ENCODE assay signal across 1 cellular context in the genomic region with DNA sequence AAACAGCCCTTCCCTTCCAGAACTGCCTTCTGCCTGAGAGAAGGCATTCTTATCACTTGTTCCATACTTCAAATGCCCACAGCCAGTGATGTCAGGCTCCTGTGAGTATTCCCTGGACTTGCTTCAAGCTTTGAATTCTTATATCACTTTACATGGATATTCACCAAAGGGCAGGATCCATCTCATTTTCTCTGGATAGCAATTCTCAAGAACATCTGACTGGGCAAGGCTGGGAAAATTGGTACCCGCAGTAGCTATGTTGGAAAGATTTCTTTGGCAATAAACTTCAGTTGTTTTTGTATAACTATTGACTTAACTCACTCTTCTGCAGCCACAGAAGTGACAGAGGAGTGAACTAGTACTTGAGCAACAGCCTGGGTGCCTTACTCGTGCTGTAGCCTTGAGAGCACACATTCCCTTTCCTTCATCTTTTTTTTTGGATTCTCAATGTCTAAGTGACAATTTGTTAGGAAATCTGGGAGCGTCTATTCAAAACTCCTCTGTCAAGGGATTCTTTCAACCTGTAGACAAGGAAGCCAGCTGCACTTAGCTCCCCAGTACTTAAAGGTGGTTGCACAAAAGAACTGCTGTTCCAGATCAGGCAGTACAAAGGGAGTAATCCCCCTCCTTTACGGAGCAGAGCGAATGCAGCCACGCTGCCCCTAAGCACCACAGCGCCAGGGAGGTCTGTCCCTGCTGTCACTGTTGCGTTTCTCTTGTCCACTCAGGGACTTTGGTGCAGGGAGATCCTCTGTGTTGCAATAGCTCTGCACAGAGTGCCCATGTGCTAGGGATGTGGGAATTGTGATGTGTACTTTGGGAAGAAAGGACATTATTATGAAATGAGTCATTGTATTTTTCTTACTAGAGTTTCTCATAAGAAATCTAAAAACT.
TF ChIP-seq lines count a peak whose summit lies in the region.

No MANE protein-coding gene starts in this region.

TF ChIP-seq in HepG2, 621 proteins besides CTCF, POLR2A, EP300 and RAD21 (continued from another document and continues in another):
- TF ChIP-seq E2F5 (CRISPR knock-in tag; conservative IDR thresholded peaks at IDR 0.05) (no peak), ZNF207 (IDR thresholded peaks at IDR 0.05; ENCODE audit: borderline replicate concordance) (no peak), STAT5B (CRISPR knock-in tag; IDR thresholded peaks at IDR 0.05) (no peak), PHF8 (CRISPR knock-in tag; IDR thresholded peaks at IDR 0.05) (no peak), ASH2L (IDR thresholded peaks at IDR 0.05; ENCODE audit: insufficient read length, low read depth, low read length) (peak; percentile 90), ZNF576 (CRISPR knock-in tag; IDR thresholded peaks at IDR 0.05) (no peak), ZNF557 (CRISPR knock-in tag; IDR thresholded peaks at IDR 0.05) (0 out of 2 replicates have a peak, but pooled peaks have one; percentile 40), CBX2 (IDR thresholded peaks at IDR 0.05; ENCODE audit: low read depth, low read length) (no peak), CBX2 (CRISPR knock-in tag; IDR thresholded peaks at IDR 0.05; ENCODE audit: low read depth) (no peak), ZNF891 (CRISPR knock-in tag; IDR thresholded peaks at IDR 0.05) (no peak), SKI (IDR thresholded peaks at IDR 0.05; ENCODE audit: partially characterized antibody) (peak; percentile 63), NFATC3 (CRISPR knock-in tag; IDR thresholded peaks at IDR 0.05) (no peak), BHLHE40 (IDR thresholded peaks at IDR 0.05; ENCODE audit: low read length) (peak; percentile 76), PCBP2 (optimal IDR thresholded peaks at IDR 0.05; ENCODE audit: low read depth, low read length, poor library complexity, severe bottlenecking) (no peak), ISL2 (CRISPR knock-in tag; IDR thresholded peaks at IDR 0.05) (peak; percentile 87), FOXO1 (CRISPR knock-in tag; IDR thresholded peaks at IDR 0.05) (peak; percentile 93; the same call in 1 of the 2 replicates), ZNF431 (CRISPR knock-in tag; IDR thresholded peaks at IDR 0.05; ENCODE audit: borderline replicate concordance, low read depth) (no peak), ZFYVE20 (CRISPR knock-in tag; IDR thresholded peaks at IDR 0.05; ENCODE audit: borderline replicate concordance, low read depth) (no peak), ZNF383 (CRISPR knock-in tag; IDR thresholded peaks at IDR 0.05; ENCODE audit: borderline replicate concordance) (no peak), TAF15 (IDR thresholded peaks at IDR 0.05; ENCODE audit: low read depth, low read length, poor library complexity, severe bottlenecking) (no peak), PHF21A (CRISPR knock-in tag; IDR thresholded peaks at IDR 0.05) (peak; percentile 91), ZNF101 (CRISPR knock-in tag; IDR thresholded peaks at IDR 0.05; ENCODE audit: borderline replicate concordance, low read depth) (no peak), ZNF768 (CRISPR knock-in tag; IDR thresholded peaks at IDR 0.05) (0 out of 2 replicates have a peak, but pooled peaks have one; percentile 57), IRF1 (CRISPR knock-in tag; IDR thresholded peaks at IDR 0.05; ENCODE audit: low read depth) (peak; percentile 69; the same call in 1 of the 2 replicates), ZNF367 (CRISPR knock-in tag; IDR thresholded peaks at IDR 0.05; ENCODE audit: borderline replicate concordance) (no peak), ZNF574 (CRISPR knock-in tag; IDR thresholded peaks at IDR 0.05) (peak; percentile 86), PAX8 (CRISPR knock-in tag; IDR thresholded peaks at IDR 0.05; ENCODE audit: borderline replicate concordance) (no peak; the same call in 1 of the 2 replicates), ARID2 (CRISPR knock-in tag; IDR thresholded peaks at IDR 0.05; ENCODE audit: borderline replicate concordance) (peak; percentile 92; the same call in 1 of the 2 replicates), ZNF775 (CRISPR knock-in tag; IDR thresholded peaks at IDR 0.05; ENCODE audit: borderline replicate concordance) (no peak), MAFK (conservative IDR thresholded peaks at IDR 0.05 in 1 of 2, IDR thresholded peaks at IDR 0.05 in 1 of 2; ENCODE audit: low read length in 2 of 2) (peak in 1 of 2 experiments; percentile 50; a peak in 3 of 4 replicates), ZKSCAN5 (CRISPR knock-in tag; IDR thresholded peaks at IDR 0.05) (no peak), ZNF619 (CRISPR knock-in tag; IDR thresholded peaks at IDR 0.05) (0 out of 2 replicates have a peak, but pooled peaks have one; percentile 49), MIER2 (CRISPR knock-in tag; IDR thresholded peaks at IDR 0.05) (peak; percentile 85), ZNF121 (CRISPR knock-in tag; IDR thresholded peaks at IDR 0.05) (no peak), SRSF4 (IDR thresholded peaks at IDR 0.05; ENCODE audit: low read depth, low read length, poor library complexity, severe bottlenecking) (no peak), BRCA1 (CRISPR knock-in tag; IDR thresholded peaks at IDR 0.05) (0 out of 2 replicates have a peak, but pooled peaks have one; percentile 48)
- TF ChIP-seq, protein P1, sequence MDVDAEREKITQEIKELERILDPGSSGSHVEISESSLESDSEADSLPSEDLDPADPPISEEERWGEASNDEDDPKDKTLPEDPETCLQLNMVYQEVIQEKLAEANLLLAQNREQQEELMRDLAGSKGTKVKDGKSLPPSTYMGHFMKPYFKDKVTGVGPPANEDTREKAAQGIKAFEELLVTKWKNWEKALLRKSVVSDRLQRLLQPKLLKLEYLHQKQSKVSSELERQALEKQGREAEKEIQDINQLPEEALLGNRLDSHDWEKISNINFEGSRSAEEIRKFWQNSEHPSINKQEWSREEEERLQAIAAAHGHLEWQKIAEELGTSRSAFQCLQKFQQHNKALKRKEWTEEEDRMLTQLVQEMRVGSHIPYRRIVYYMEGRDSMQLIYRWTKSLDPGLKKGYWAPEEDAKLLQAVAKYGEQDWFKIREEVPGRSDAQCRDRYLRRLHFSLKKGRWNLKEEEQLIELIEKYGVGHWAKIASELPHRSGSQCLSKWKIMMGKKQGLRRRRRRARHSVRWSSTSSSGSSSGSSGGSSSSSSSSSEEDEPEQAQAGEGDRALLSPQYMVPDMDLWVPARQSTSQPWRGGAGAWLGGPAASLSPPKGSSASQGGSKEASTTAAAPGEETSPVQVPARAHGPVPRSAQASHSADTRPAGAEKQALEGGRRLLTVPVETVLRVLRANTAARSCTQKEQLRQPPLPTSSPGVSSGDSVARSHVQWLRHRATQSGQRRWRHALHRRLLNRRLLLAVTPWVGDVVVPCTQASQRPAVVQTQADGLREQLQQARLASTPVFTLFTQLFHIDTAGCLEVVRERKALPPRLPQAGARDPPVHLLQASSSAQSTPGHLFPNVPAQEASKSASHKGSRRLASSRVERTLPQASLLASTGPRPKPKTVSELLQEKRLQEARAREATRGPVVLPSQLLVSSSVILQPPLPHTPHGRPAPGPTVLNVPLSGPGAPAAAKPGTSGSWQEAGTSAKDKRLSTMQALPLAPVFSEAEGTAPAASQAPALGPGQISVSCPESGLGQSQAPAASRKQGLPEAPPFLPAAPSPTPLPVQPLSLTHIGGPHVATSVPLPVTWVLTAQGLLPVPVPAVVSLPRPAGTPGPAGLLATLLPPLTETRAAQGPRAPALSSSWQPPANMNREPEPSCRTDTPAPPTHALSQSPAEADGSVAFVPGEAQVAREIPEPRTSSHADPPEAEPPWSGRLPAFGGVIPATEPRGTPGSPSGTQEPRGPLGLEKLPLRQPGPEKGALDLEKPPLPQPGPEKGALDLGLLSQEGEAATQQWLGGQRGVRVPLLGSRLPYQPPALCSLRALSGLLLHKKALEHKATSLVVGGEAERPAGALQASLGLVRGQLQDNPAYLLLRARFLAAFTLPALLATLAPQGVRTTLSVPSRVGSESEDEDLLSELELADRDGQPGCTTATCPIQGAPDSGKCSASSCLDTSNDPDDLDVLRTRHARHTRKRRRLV (CRISPR knock-in tag; IDR thresholded peaks at IDR 0.05) = no peak
- TF ChIP-seq, protein P2, sequence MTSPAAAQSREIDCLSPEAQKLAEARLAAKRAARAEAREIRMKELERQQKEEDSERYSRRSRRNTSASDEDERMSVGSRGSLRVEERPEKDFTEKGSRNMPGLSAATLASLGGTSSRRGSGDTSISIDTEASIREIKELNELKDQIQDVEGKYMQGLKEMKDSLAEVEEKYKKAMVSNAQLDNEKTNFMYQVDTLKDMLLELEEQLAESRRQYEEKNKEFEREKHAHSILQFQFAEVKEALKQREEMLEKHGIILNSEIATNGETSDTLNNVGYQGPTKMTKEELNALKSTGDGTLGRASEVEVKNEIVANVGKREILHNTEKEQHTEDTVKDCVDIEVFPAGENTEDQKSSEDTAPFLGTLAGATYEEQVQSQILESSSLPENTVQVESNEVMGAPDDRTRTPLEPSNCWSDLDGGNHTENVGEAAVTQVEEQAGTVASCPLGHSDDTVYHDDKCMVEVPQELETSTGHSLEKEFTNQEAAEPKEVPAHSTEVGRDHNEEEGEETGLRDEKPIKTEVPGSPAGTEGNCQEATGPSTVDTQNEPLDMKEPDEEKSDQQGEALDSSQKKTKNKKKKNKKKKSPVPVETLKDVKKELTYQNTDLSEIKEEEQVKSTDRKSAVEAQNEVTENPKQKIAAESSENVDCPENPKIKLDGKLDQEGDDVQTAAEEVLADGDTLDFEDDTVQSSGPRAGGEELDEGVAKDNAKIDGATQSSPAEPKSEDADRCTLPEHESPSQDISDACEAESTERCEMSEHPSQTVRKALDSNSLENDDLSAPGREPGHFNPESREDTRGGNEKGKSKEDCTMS (CRISPR knock-in tag; conservative IDR thresholded peaks at IDR 0.05) = peak; percentile 56; the same call in 1 of the 2 replicates
- TF ChIP-seq, protein P3, sequence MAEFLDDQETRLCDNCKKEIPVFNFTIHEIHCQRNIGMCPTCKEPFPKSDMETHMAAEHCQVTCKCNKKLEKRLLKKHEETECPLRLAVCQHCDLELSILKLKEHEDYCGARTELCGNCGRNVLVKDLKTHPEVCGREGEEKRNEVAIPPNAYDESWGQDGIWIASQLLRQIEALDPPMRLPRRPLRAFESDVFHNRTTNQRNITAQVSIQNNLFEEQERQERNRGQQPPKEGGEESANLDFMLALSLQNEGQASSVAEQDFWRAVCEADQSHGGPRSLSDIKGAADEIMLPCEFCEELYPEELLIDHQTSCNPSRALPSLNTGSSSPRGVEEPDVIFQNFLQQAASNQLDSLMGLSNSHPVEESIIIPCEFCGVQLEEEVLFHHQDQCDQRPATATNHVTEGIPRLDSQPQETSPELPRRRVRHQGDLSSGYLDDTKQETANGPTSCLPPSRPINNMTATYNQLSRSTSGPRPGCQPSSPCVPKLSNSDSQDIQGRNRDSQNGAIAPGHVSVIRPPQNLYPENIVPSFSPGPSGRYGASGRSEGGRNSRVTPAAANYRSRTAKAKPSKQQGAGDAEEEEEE (CRISPR knock-in tag; IDR thresholded peaks at IDR 0.05; ENCODE audit: borderline replicate concordance) = peak; percentile 96; the same call in 1 of the 2 replicates
- TF ChIP-seq, protein P4, sequence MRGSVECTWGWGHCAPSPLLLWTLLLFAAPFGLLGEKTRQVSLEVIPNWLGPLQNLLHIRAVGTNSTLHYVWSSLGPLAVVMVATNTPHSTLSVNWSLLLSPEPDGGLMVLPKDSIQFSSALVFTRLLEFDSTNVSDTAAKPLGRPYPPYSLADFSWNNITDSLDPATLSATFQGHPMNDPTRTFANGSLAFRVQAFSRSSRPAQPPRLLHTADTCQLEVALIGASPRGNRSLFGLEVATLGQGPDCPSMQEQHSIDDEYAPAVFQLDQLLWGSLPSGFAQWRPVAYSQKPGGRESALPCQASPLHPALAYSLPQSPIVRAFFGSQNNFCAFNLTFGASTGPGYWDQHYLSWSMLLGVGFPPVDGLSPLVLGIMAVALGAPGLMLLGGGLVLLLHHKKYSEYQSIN (CRISPR knock-in tag; IDR thresholded peaks at IDR 0.05; ENCODE audit: borderline replicate concordance) = no peak
